8 cellular contexts compared by ENCODE assay signal in the genomic region with DNA sequence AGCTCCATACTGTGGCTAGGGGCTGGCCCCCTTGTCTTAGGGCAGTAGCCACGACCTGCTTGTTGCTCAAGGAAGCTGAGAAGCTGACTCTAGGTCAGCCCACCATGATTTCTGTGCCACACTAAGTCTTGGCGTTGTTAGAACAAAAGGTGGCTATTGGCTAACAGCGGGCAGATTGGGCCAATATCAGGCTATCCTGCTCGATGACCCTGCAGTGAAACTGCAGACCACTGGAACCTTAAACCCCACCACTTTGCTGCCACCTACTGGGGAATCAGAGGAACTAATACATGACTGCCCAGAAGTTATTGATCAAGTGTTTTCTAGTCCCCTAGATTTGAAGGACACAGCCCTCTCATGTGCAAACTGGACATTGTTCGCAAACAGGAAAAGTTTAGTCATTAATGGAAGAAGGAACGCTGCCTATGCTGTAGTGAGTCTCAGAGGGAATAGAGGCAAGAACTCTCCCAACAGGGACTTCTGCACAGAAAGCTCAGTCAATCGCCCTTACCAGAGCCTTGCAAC. TPM values are rescaled to one million over a fixed set of nuclear protein-coding genes. Genes with fewer than 3 reads are reported as not detected.
DNase-seq lines count a peak whose midpoint lies in the region; ATAC-seq and TF ChIP-seq lines count a peak whose summit lies in the region.

No MANE protein-coding gene starts in this region.

- H3K79me2 ChIP-seq in OCI-LY3 (ENCODE audit: low read length): no peaks in the 10 kb centered on the region

- H3K4me1 Mint-ChIP-seq in activated T-cell treated with anti-CD3 and anti-CD28 coated beads, Interleukin-2, amount 50 U/mL, for 4 hours (ENCODE audit: low read depth): no peaks in the 10 kb centered on the region

- H3K9me3 ChIP-seq in OCI-LY3 (ENCODE audit: insufficient read depth, low read length): no peaks in the 10 kb centered on the region

- TF ChIP-seq CTCF in OCI-LY3 (IDR thresholded peaks at IDR 0.05; ENCODE audit: low read depth, low read length): peak; percentile 87

- DNase-seq in D341Med (ENCODE audit: low spot score): peak; percentile 69
- peak; percentile 18 for DNase-seq in activated T-cell treated with anti-CD3 and anti-CD28 coated beads, Interleukin-2, amount 50 U/mL, for 4 hours
- DNase-seq in germinal center (ENCODE audit: low spot score): peak; percentile 50
- peak; percentile 24 for DNase-seq in putamen (ENCODE audit: low spot score)
- DNase-seq in NCI-H1436 treated with DMSO at 0.1 percent for 48 hours (lab: John Stamatoyannopoulos, UW): no peak

- H3K4me2 ChIP-seq in OCI-LY3 (ENCODE audit: low read length): peak overlapping the region; percentile 82

- peak overlapping the region; percentile 32; the same call in 1 of the 2 replicates for H3K9ac ChIP-seq in OCI-LY3 (ENCODE audit: low read length)

- H3K4me1 ChIP-seq in OCI-LY3 (ENCODE audit: low read length): peaks cover 11% of the 10 kb centered on the region

- peak; percentile 60 for ATAC-seq in GM19372 (IDR thresholded peaks at IDR 0.05; ENCODE audit: low read depth, unreplicated experiment)
- peak; percentile 72 for ATAC-seq in HG03280 (IDR thresholded peaks at IDR 0.05; ENCODE audit: unreplicated experiment)
- peak; percentile 43 to 62 for ATAC-seq in activated T-cell treated with anti-CD3 and anti-CD28 coated beads, Interleukin-2, amount 50 U/mL, for 4 hours

- H3K36me3 ChIP-seq in OCI-LY3 (replicated peaks; ENCODE audit: low read depth, low read length): no peaks in the 10 kb centered on the region

- no peak overlapping the region for H3K4me3 Mint-ChIP-seq in activated T-cell treated with anti-CD3 and anti-CD28 coated beads, Interleukin-2, amount 50 U/mL, for 4 hours

- H3K9me3 Mint-ChIP-seq in activated T-cell treated with anti-CD3 and anti-CD28 coated beads, Interleukin-2, amount 50 U/mL, for 4 hours: no peaks in the 10 kb centered on the region

- no peak overlapping the region for H3K27ac ChIP-seq in OCI-LY3 (ENCODE audit: low read length)

- H3K4me3 ChIP-seq in OCI-LY3 (ENCODE audit: low read length): peak overlapping the region; percentile 63

- no peaks in the 10 kb centered on the region for H3K36me3 Mint-ChIP-seq in activated T-cell treated with anti-CD3 and anti-CD28 coated beads, Interleukin-2, amount 50 U/mL, for 4 hours (ENCODE audit: insufficient read depth)

- no peaks in the 10 kb centered on the region for H3K27me3 Mint-ChIP-seq in activated T-cell treated with anti-CD3 and anti-CD28 coated beads, Interleukin-2, amount 50 U/mL, for 4 hours (ENCODE audit: low read depth)

- H2AFZ ChIP-seq in OCI-LY3 (ENCODE audit: low read depth, low read length): peak overlapping the region; percentile 95

- H4K20me1 ChIP-seq in OCI-LY3 (ENCODE audit: insufficient read depth, low read length): no peaks in the 10 kb centered on the region

- H3K27me3 ChIP-seq in OCI-LY3 (ENCODE audit: low read depth, low read length): no peaks in the 10 kb centered on the region

RNA-seq across cellular contexts. Expression of a gene that starts 17.0 kb away (rescaled TPM):
- 10 to 100 TPM; 19.8 to 23.3 (median 21.6) TPM for total RNA-seq in activated T-cell treated with anti-CD3 and anti-CD28 coated beads, Interleukin-2, amount 50 U/mL, for 4 hours
